Comparison of ENCODE assay signal across 1 cellular context in the genomic region with DNA sequence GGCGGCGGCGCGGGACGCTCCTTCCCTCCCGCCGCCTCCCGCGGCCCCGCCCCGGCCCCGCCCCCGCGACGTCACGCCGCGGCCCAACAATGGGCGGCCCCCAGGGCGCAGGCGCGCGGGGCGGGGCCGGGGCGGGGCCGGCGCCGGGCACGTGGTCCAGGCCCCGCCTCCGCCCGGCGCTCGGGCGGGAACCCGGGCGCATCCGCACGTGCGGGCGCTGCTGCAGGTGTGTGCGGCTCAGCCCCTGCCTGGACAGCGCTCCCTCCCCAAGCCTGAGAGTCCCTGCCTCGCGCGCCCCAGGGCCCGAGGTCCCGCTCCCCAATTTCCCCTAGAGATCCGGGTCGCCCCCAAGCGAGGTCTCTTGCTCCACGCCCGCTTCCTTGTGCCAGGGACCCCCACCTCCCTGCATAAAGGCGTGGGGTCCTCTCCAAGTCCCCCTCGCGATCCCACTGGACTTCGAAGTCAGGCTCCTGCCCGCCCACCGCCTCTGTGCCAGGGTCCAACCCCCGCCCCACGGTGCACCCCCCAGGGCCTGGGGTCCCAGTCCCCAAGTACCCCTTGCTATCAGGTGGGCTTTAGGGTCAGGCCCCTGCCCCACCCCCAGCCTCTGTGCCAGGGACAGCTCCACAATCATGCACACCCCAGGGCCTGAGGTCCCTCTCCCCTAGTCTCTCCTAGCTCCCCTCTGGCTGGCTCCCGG.
TF ChIP-seq lines count a peak whose summit lies in the region.

Gene MEX3D (minus strand): TSS at position 6 of the 700 bp plus-strand sequence. CDS start 267 bp downstream, outside the sequence.

TF ChIP-seq in HepG2, 621 proteins besides CTCF, POLR2A, EP300 and RAD21 (continued from another document):
- TF ChIP-seq ZNF142 (CRISPR knock-in tag; IDR thresholded peaks at IDR 0.05) (peak; percentile 90; the same call in 1 of the 2 replicates), ZNF678 (CRISPR knock-in tag; IDR thresholded peaks at IDR 0.05) (peak; percentile 89; the same call in 1 of the 2 replicates), MLXIP (CRISPR knock-in tag; IDR thresholded peaks at IDR 0.05; ENCODE audit: borderline replicate concordance) (peak; percentile 71; the same call in 1 of the 2 replicates), GFI1 (CRISPR knock-in tag; IDR thresholded peaks at IDR 0.05; ENCODE audit: borderline replicate concordance) (peak; percentile 64; the same call in 1 of the 2 replicates), EED (CRISPR knock-in tag; IDR thresholded peaks at IDR 0.05) (no peak), MTA1 (CRISPR knock-in tag; IDR thresholded peaks at IDR 0.05; ENCODE audit: borderline replicate concordance) (no peak), HOXA5 (CRISPR knock-in tag; IDR thresholded peaks at IDR 0.05) (0 out of 2 replicates have a peak, but pooled peaks have one; percentile 61), HOXA3 (CRISPR knock-in tag; IDR thresholded peaks at IDR 0.05) (peak; percentile 72), ZNF562 (CRISPR knock-in tag; IDR thresholded peaks at IDR 0.05; ENCODE audit: borderline replicate concordance) (peak; percentile 73; the same call in 1 of the 2 replicates), SMYD3 (CRISPR knock-in tag; IDR thresholded peaks at IDR 0.05) (0 out of 2 replicates have a peak, but pooled peaks have one; percentile 31), AHR (CRISPR knock-in tag; IDR thresholded peaks at IDR 0.05) (peak; percentile 79; the same call in 1 of the 2 replicates), ZNF558 (CRISPR knock-in tag; IDR thresholded peaks at IDR 0.05; ENCODE audit: borderline replicate concordance) (peak; percentile 57; the same call in 1 of the 2 replicates), ZHX1 (CRISPR knock-in tag; IDR thresholded peaks at IDR 0.05; ENCODE audit: low read depth) (0 out of 2 replicates have a peak, but pooled peaks have one; percentile 39), ZNF749 (CRISPR knock-in tag; IDR thresholded peaks at IDR 0.05; ENCODE audit: borderline replicate concordance) (peak; percentile 84; the same call in 1 of the 2 replicates), ARNT2 (CRISPR knock-in tag; IDR thresholded peaks at IDR 0.05; ENCODE audit: low read depth) (peak; percentile 95), ZNF235 (CRISPR knock-in tag; IDR thresholded peaks at IDR 0.05; ENCODE audit: borderline replicate concordance) (peak; percentile 82; the same call in 1 of the 2 replicates), CBFB (CRISPR knock-in tag; IDR thresholded peaks at IDR 0.05) (0 out of 2 replicates have a peak, but pooled peaks have one; percentile 22), MXD4 (CRISPR knock-in tag; IDR thresholded peaks at IDR 0.05) (0 out of 2 replicates have a peak, but pooled peaks have one; percentile 49), SRY (CRISPR knock-in tag; IDR thresholded peaks at IDR 0.05) (0 out of 2 replicates have a peak, but pooled peaks have one; percentile 31), ATF3 (CRISPR knock-in tag; IDR thresholded peaks at IDR 0.05) (peak; percentile 60; the same call in 1 of the 2 replicates), SAP130 (CRISPR knock-in tag; IDR thresholded peaks at IDR 0.05; ENCODE audit: low read depth) (peak; percentile 41), HNRNPK (IDR thresholded peaks at IDR 0.05; ENCODE audit: low read depth, low read length, poor library complexity, severe bottlenecking) (no peak), FOXC1 (CRISPR knock-in tag; IDR thresholded peaks at IDR 0.05; ENCODE audit: borderline replicate concordance) (peak; percentile 83), SUZ12 (IDR thresholded peaks at IDR 0.05; ENCODE audit: low read depth, low read length) (no peak), ZNF264 (CRISPR knock-in tag; IDR thresholded peaks at IDR 0.05) (peak; percentile 37; the same call in 1 of the 2 replicates), ZNF709 (CRISPR knock-in tag; IDR thresholded peaks at IDR 0.05) (peak; percentile 71; the same call in 1 of the 2 replicates), E2F5 (CRISPR knock-in tag; conservative IDR thresholded peaks at IDR 0.05) (0 out of 2 replicates have a peak, but pooled peaks have one; percentile 41), BHLHE40 (IDR thresholded peaks at IDR 0.05; ENCODE audit: low read length) (peak; percentile 96), ESRRA (CRISPR knock-in tag; IDR thresholded peaks at IDR 0.05; ENCODE audit: low read depth) (0 out of 2 replicates have a peak, but pooled peaks have one; percentile 27), TMF1 (CRISPR knock-in tag; IDR thresholded peaks at IDR 0.05; ENCODE audit: low read depth) (peak; percentile 45; the same call in 1 of the 2 replicates)
- TF ChIP-seq, protein P1, sequence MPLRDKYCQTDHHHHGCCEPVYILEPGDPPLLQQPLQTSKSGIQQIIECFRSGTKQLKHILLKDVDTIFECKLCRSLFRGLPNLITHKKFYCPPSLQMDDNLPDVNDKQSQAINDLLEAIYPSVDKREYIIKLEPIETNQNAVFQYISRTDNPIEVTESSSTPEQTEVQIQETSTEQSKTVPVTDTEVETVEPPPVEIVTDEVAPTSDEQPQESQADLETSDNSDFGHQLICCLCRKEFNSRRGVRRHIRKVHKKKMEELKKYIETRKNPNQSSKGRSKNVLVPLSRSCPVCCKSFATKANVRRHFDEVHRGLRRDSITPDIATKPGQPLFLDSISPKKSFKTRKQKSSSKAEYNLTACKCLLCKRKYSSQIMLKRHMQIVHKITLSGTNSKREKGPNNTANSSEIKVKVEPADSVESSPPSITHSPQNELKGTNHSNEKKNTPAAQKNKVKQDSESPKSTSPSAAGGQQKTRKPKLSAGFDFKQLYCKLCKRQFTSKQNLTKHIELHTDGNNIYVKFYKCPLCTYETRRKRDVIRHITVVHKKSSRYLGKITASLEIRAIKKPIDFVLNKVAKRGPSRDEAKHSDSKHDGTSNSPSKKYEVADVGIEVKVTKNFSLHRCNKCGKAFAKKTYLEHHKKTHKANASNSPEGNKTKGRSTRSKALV (CRISPR knock-in tag; IDR thresholded peaks at IDR 0.05) = no peak
- TF ChIP-seq, protein P2, sequence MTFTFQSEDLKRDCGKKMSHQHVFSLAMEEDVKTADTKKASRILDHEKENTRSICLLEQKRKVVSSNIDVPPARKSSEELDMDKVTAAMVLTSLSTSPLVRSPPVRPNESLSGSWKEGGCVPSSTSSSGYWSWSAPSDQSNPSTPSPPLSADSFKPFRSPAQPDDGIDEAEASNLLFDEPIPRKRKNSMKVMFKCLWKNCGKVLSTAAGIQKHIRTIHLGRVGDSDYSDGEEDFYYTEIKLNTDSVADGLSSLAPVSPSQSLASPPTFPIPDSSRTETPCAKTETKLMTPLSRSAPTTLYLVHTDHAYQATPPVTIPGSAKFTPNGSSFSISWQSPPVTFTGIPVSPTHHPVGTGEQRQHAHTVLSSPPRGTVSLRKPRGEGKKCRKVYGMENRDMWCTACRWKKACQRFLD (CRISPR knock-in tag; IDR thresholded peaks at IDR 0.05; ENCODE audit: borderline replicate concordance) = peak; percentile 97
- TF ChIP-seq, protein P3, sequence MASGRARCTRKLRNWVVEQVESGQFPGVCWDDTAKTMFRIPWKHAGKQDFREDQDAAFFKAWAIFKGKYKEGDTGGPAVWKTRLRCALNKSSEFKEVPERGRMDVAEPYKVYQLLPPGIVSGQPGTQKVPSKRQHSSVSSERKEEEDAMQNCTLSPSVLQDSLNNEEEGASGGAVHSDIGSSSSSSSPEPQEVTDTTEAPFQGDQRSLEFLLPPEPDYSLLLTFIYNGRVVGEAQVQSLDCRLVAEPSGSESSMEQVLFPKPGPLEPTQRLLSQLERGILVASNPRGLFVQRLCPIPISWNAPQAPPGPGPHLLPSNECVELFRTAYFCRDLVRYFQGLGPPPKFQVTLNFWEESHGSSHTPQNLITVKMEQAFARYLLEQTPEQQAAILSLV (CRISPR knock-in tag; IDR thresholded peaks at IDR 0.05; ENCODE audit: borderline replicate concordance) = peak; percentile 86; the same call in 1 of the 2 replicates
- TF ChIP-seq, protein P4, sequence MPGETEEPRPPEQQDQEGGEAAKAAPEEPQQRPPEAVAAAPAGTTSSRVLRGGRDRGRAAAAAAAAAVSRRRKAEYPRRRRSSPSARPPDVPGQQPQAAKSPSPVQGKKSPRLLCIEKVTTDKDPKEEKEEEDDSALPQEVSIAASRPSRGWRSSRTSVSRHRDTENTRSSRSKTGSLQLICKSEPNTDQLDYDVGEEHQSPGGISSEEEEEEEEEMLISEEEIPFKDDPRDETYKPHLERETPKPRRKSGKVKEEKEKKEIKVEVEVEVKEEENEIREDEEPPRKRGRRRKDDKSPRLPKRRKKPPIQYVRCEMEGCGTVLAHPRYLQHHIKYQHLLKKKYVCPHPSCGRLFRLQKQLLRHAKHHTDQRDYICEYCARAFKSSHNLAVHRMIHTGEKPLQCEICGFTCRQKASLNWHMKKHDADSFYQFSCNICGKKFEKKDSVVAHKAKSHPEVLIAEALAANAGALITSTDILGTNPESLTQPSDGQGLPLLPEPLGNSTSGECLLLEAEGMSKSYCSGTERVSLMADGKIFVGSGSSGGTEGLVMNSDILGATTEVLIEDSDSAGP (CRISPR knock-in tag; IDR thresholded peaks at IDR 0.05; ENCODE audit: borderline replicate concordance) = peak; percentile 35; the same call in 1 of the 2 replicates
